3 cellular contexts compared by ENCODE assay signal in genomic region chr16:49936791-49937190, GRCh38.
"Had no signal": no experiment of that assay in that cellular context is flagged by ENCODE, and none has a peak within 500 bp of the region (broad histone marks: within the 10 kb centered on the region; RNA-seq: fewer than 3 reads in every experiment).

No MANE protein-coding gene starts in this region.

- ATAC-seq: GM23338 had no signal

- DNase-seq: H9, HCEC 1CT had no signal

- H3K4me3 ChIP-seq: GM23338 had no signal
